In genomic region chr2:135996304-135996703, GRCh38 we compare ENCODE assay signal across 11 cellular contexts. TPM values are rescaled to one million over a fixed set of nuclear protein-coding genes. Genes with fewer than 3 reads are reported as not detected.
DNase-seq lines count a peak whose midpoint lies in the region; ATAC-seq lines count a peak whose summit lies in the region.
"Had no signal": no experiment of that assay in that cellular context is flagged by ENCODE, and none has a peak within 500 bp of the region (broad histone marks: within the 10 kb centered on the region; RNA-seq: fewer than 3 reads in every experiment).

No MANE protein-coding gene starts in this region.

- H3K36me3 Mint-ChIP-seq in activated CD4-positive, alpha-beta T cell treated with anti-CD3 and anti-CD28 coated beads for 36 hours (ENCODE audit: low read depth) = peaks cover 10% of the 10 kb centered on the region
- H3K36me3 Mint-ChIP-seq in activated CD4-positive, alpha-beta T cell treated with anti-CD3 and anti-CD28 coated beads, Interleukin-2, amount 10 ng/mL, durations not matched to agents 7 days and 5 days (ENCODE audit: low read depth) = peaks cover 35% of the 10 kb centered on the region
- H3K36me3 Mint-ChIP-seq in activated naive CD4-positive, alpha-beta T cell treated with anti-CD3 and anti-CD28 coated beads for 36 hours (ENCODE audit: low read depth) = no peaks in the 10 kb centered on the region
- peaks cover 4% of the 10 kb centered on the region for H3K36me3 Mint-ChIP-seq in activated T-helper 17 cell treated with anti-CD3 and anti-CD28 coated beads, Interleukin-2, amount 50 U/mL, for 72 hours (ENCODE audit: low read depth)

- no peaks in the 10 kb centered on the region for H3K27me3 Mint-ChIP-seq in activated CD4-positive, alpha-beta T cell treated with anti-CD3 and anti-CD28 coated beads for 36 hours
- H3K27me3 Mint-ChIP-seq in activated CD4-positive, alpha-beta T cell treated with anti-CD3 and anti-CD28 coated beads, Interleukin-2, amount 10 ng/mL, durations not matched to agents 7 days and 5 days = no peaks in the 10 kb centered on the region
- H3K27me3 Mint-ChIP-seq in activated naive CD4-positive, alpha-beta T cell treated with anti-CD3 and anti-CD28 coated beads for 36 hours (ENCODE audit: low read depth) = no peaks in the 10 kb centered on the region
- H3K27me3 Mint-ChIP-seq in activated T-helper 17 cell treated with anti-CD3 and anti-CD28 coated beads, Interleukin-2, amount 50 U/mL, for 72 hours = no peaks in the 10 kb centered on the region
- H3K27me3 Mint-ChIP-seq: CD8-positive, alpha-beta memory T cell had no signal

- CTCF ChIA-PET in activated CD4-positive, alpha-beta T cell treated with anti-CD3 and anti-CD28 coated beads for 36 hours (lab: Charles Lee) = interaction anchor here (0.6 to 2.4 kb wide), 6 partner anchors 9 to 1078 kb away, joined by 3 to 6 read pairs (median 4); partner anchors contain the start of gene CCNT2
- CTCF ChIA-PET in activated CD4-positive, alpha-beta T cell treated with anti-CD3 and anti-CD28 coated beads, Interleukin-2, amount 10 ng/mL, durations not matched to agents 7 days and 5 days (lab: Charles Lee) = interaction anchor here (0.9 to 3.2 kb wide), 8 partner anchors 9 to 61 kb away, joined by 3 to 12 read pairs (median 6); partner anchors contain the start of gene DARS1
- CTCF ChIA-PET in activated naive CD4-positive, alpha-beta T cell treated with anti-CD3 and anti-CD28 coated beads for 36 hours (lab: Charles Lee) = interaction anchor here (0.5 kb wide), 1 partner anchor 47 kb away, joined by 3 read pairs; no protein-coding TSS in a partner anchor

- no peak overlapping the region for H3K27ac Mint-ChIP-seq in activated CD4-positive, alpha-beta T cell treated with anti-CD3 and anti-CD28 coated beads for 36 hours
- no peak overlapping the region for H3K27ac Mint-ChIP-seq in activated CD4-positive, alpha-beta T cell treated with anti-CD3 and anti-CD28 coated beads, Interleukin-2, amount 10 ng/mL, durations not matched to agents 7 days and 5 days
- no peak overlapping the region for H3K27ac Mint-ChIP-seq in activated naive CD4-positive, alpha-beta T cell treated with anti-CD3 and anti-CD28 coated beads for 36 hours
- no peak overlapping the region for H3K27ac Mint-ChIP-seq in activated T-helper 17 cell treated with anti-CD3 and anti-CD28 coated beads, Interleukin-2, amount 50 U/mL, for 72 hours

- POLR2A ChIA-PET in activated CD4-positive, alpha-beta T cell treated with anti-CD3 and anti-CD28 coated beads for 36 hours (lab: Charles Lee) = interaction anchor here (0.5 kb wide), 1 partner anchor 9 kb away, joined by 3 read pairs; no protein-coding TSS in a partner anchor
- POLR2A ChIA-PET in activated CD4-positive, alpha-beta T cell treated with anti-CD3 and anti-CD28 coated beads, Interleukin-2, amount 10 ng/mL, durations not matched to agents 7 days and 5 days (lab: Charles Lee) = no interaction called here

- no peaks in the 10 kb centered on the region for H3K9me3 Mint-ChIP-seq in activated CD4-positive, alpha-beta T cell treated with anti-CD3 and anti-CD28 coated beads for 36 hours (ENCODE audit: low read depth)
- H3K9me3 Mint-ChIP-seq in activated CD4-positive, alpha-beta T cell treated with anti-CD3 and anti-CD28 coated beads, Interleukin-2, amount 10 ng/mL, durations not matched to agents 7 days and 5 days = no peaks in the 10 kb centered on the region
- peaks cover 2% of the 10 kb centered on the region for H3K9me3 Mint-ChIP-seq in activated naive CD4-positive, alpha-beta T cell treated with anti-CD3 and anti-CD28 coated beads for 36 hours
- H3K9me3 Mint-ChIP-seq in activated T-helper 17 cell treated with anti-CD3 and anti-CD28 coated beads, Interleukin-2, amount 50 U/mL, for 72 hours = peaks cover 3% of the 10 kb centered on the region
- H3K9me3 Mint-ChIP-seq: CD8-positive, alpha-beta memory T cell had no signal

- DNase-seq in activated CD4-positive, alpha-beta T cell treated with anti-CD3 and anti-CD28 coated beads for 36 hours = no peak
- no peak for DNase-seq in activated CD4-positive, alpha-beta T cell treated with anti-CD3 and anti-CD28 coated beads, Interleukin-2, amount 10 ng/mL, durations not matched to agents 7 days and 5 days
- DNase-seq in activated naive CD4-positive, alpha-beta T cell treated with anti-CD3 and anti-CD28 coated beads for 36 hours = peak; percentile 23
- DNase-seq in activated naive CD4-positive, alpha-beta T cell treated with Interleukin-2 at 50 U/mL for 16 hours = no peak
- DNase-seq in NCI-H1105 treated with DMSO at 0.1 percent for 48 hours (lab: John Stamatoyannopoulos, UW) (no peak), NCI-H2171 treated with DMSO at 0.1 percent for 48 hours (lab: John Stamatoyannopoulos, UW) (no peak)
- DNase-seq: Caco-2; CD8-positive, alpha-beta memory T cell; DND-41; GDM1 had no signal

- peak; percentile 47 for ATAC-seq in activated CD4-positive, alpha-beta T cell treated with anti-CD3 and anti-CD28 coated beads for 36 hours
- ATAC-seq in activated T-helper 17 cell treated with anti-CD3 and anti-CD28 coated beads, Interleukin-2, amount 50 U/mL, for 72 hours (replicated peaks) = peak; percentile 25

- peaks cover 17% of the 10 kb centered on the region for H3K4me1 Mint-ChIP-seq in activated CD4-positive, alpha-beta T cell treated with anti-CD3 and anti-CD28 coated beads for 36 hours
- peaks cover 30% of the 10 kb centered on the region for H3K4me1 Mint-ChIP-seq in activated CD4-positive, alpha-beta T cell treated with anti-CD3 and anti-CD28 coated beads, Interleukin-2, amount 10 ng/mL, durations not matched to agents 7 days and 5 days
- peaks cover 20% of the 10 kb centered on the region for H3K4me1 Mint-ChIP-seq in activated naive CD4-positive, alpha-beta T cell treated with anti-CD3 and anti-CD28 coated beads for 36 hours (ENCODE audit: low read depth)
- peaks cover 6% of the 10 kb centered on the region for H3K4me1 Mint-ChIP-seq in activated T-helper 17 cell treated with anti-CD3 and anti-CD28 coated beads, Interleukin-2, amount 50 U/mL, for 72 hours

- intact Hi-C loops in activated CD4-positive, alpha-beta T cell treated with anti-CD3 and anti-CD28 coated beads for 36 hours (cut with DNase I, micrococcal nuclease) = no loop called here
- intact Hi-C loops in activated naive CD4-positive, alpha-beta T cell treated with anti-CD3 and anti-CD28 coated beads for 36 hours (cut with micrococcal nuclease) = no loop called here

- no peak overlapping the region for H3K4me3 Mint-ChIP-seq in activated CD4-positive, alpha-beta T cell treated with anti-CD3 and anti-CD28 coated beads for 36 hours
- no peak overlapping the region for H3K4me3 Mint-ChIP-seq in activated CD4-positive, alpha-beta T cell treated with anti-CD3 and anti-CD28 coated beads, Interleukin-2, amount 10 ng/mL, durations not matched to agents 7 days and 5 days
- no peak overlapping the region for H3K4me3 Mint-ChIP-seq in activated naive CD4-positive, alpha-beta T cell treated with anti-CD3 and anti-CD28 coated beads for 36 hours
- H3K4me3 Mint-ChIP-seq in activated T-helper 17 cell treated with anti-CD3 and anti-CD28 coated beads, Interleukin-2, amount 50 U/mL, for 72 hours = no peak overlapping the region
- H3K4me3 Mint-ChIP-seq: CD8-positive, alpha-beta memory T cell had no signal

RNA-seq across cellular contexts. Expression of gene DARS1, which starts 10.9 kb away (rescaled TPM):
- 100 to 1,000 TPM; 174 to 190 TPM for total RNA-seq in activated CD4-positive, alpha-beta T cell treated with anti-CD3 and anti-CD28 coated beads for 36 hours
- total RNA-seq in activated CD4-positive, alpha-beta T cell treated with anti-CD3 and anti-CD28 coated beads, Interleukin-2, amount 10 ng/mL, durations not matched to agents 7 days and 5 days = 10 to 100 TPM; 90.8 to 90.9 TPM
- 100 to 1,000 TPM; 161 to 177 TPM for total RNA-seq in activated naive CD4-positive, alpha-beta T cell treated with anti-CD3 and anti-CD28 coated beads for 36 hours
- 100 to 1,000 TPM; 170 to 262 TPM for total RNA-seq in activated T-helper 17 cell treated with anti-CD3 and anti-CD28 coated beads, Interleukin-2, amount 50 U/mL, for 72 hours
